ENCODE assay signal across 1 cellular context in genomic region chr20:50627747-50628146, GRCh38.
TF ChIP-seq lines count a peak whose summit lies in the region.

No MANE protein-coding gene starts in this region.

TF ChIP-seq in IMR-90, 13 proteins besides CTCF, POLR2A, EP300 and RAD21:
- TF ChIP-seq CHD1 (IDR thresholded peaks at IDR 0.05; ENCODE audit: low read depth, low read length) (no peak), SMC3 (IDR thresholded peaks at IDR 0.05; ENCODE audit: low read depth, low read length) (no peak), MAZ (IDR thresholded peaks at IDR 0.05; ENCODE audit: borderline replicate concordance, low read depth, low read length) (no peak), FOS (IDR thresholded peaks at IDR 0.05; ENCODE audit: low read depth, low read length) (no peak), ELK1 (IDR thresholded peaks at IDR 0.05; ENCODE audit: borderline replicate concordance, low read depth, low read length) (no peak), NFE2L2 (IDR thresholded peaks at IDR 0.05; ENCODE audit: low read depth, low read length) (no peak), MXI1 (IDR thresholded peaks at IDR 0.05; ENCODE audit: borderline replicate concordance, low read depth, low read length) (no peak), RFX5 (IDR thresholded peaks at IDR 0.05; ENCODE audit: low read depth, low read length) (no peak), RCOR1 (IDR thresholded peaks at IDR 0.05; ENCODE audit: insufficient replicate concordance, low read length) (no peak), BHLHE40 (IDR thresholded peaks at IDR 0.05; ENCODE audit: low read depth, low read length) (no peak), USF2 (IDR thresholded peaks at IDR 0.05; ENCODE audit: low read depth, low read length) (no peak), MAFK (IDR thresholded peaks at IDR 0.05; ENCODE audit: low read depth, low read length) (no peak), CEBPB (IDR thresholded peaks at IDR 0.05; ENCODE audit: low read depth, low read length) (no peak)
